In the genomic region with DNA sequence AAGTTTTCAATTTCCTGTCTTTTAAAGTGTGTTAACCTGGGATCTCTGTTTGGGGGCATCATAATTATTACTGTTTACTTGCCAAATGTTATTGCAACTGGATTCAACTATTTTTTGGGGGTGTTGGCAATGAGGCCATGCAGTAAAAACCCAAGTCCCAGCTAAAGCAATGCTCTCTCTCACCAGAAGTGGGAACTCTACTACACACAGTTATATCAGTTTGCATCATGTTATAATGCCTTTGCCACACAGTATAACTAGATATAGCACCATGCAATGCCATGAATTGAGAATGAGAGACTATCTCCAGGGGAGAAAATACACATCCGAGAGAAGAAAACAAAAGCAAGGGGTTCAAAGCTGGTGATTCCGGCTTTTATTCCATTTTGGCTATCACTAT, we compare ENCODE assay signal across 20 cellular contexts.
DNase-seq lines count a peak whose midpoint lies in the region; ATAC-seq and TF ChIP-seq lines count a peak whose summit lies in the region.
"Had no signal": no experiment of that assay in that cellular context is flagged by ENCODE, and none has a peak within 500 bp of the region (broad histone marks: within the 10 kb centered on the region; RNA-seq: fewer than 3 reads in every experiment).

No MANE protein-coding gene starts in this region.

- TF ChIP-seq CTCF in LNCaP clone FGC (IDR thresholded peaks at IDR 0.05; ENCODE audit: control insufficient read depth, extremely low read depth, insufficient read depth) (peak; percentile 31; the same call in 1 of the 2 replicates), VCaP (conservative IDR thresholded peaks at IDR 0.05) (peak; percentile 31), retinal pigment epithelial cell (conservative IDR thresholded peaks at IDR 0.05; ENCODE audit: low read depth, low read length) (peak; percentile 37)

- no peak for ATAC-seq in activated T-cell treated with anti-CD3 and anti-CD28 coated beads, Interleukin-2, amount 50 U/mL, for 4 hours
- ATAC-seq: activated CD8-positive, alpha-beta memory T cell treated with anti-CD3 and anti-CD28 coated beads, Interleukin-2, amount 10 ng/mL, durations not matched to agents 7 days and 5 days; activated naive CD8-positive, alpha-beta T cell treated with anti-CD3 and anti-CD28 coated beads, Interleukin-2, amount 50 U/mL, for 24 hours; left lung had no signal

- DNase-seq in NCI-H82 (lab: John Stamatoyannopoulos, UW) (peak; percentile 11), NCI-H82 treated with DMSO at 0.1 percent for 48 hours (lab: John Stamatoyannopoulos, UW; ENCODE audit: unreplicated experiment) (no peak), LNCaP clone FGC (ENCODE audit: low read depth) (no peak), retinal pigment epithelial cell (ENCODE audit: low read depth) (no peak)
- no peak for DNase-seq in activated T-cell treated with anti-CD3 and anti-CD28 coated beads, Interleukin-2, amount 50 U/mL, for 24 hours
- DNase-seq in activated CD4-positive, alpha-beta T cell treated with anti-CD3 and anti-CD28 coated beads, Interleukin-2, amount 50 U/mL, for 1 hour: no peak
- no peak for DNase-seq in activated T-cell treated with anti-CD3 and anti-CD28 coated beads, Interleukin-2, amount 50 U/mL, for 4 hours
- DNase-seq: activated CD8-positive, alpha-beta memory T cell treated with anti-CD3 and anti-CD28 coated beads, Interleukin-2, amount 10 ng/mL, durations not matched to agents 7 days and 5 days; activated naive CD8-positive, alpha-beta T cell treated with anti-CD3 and anti-CD28 coated beads, Interleukin-2, amount 50 U/mL, for 24 hours; CD4-positive, alpha-beta memory T cell; left lung; NCI-H1436 treated with DMSO at 0.1 percent for 48 hours; NCI-H446 treated with DMSO at 0.1 percent for 48 hours; PC-9; retina; stimulated activated naive CD4-positive, alpha-beta T cell; thyroid gland had no signal

- H3K27ac ChIP-seq in VCaP: no peak overlapping the region
- H3K27ac ChIP-seq: esophagus muscularis mucosa, left lung, neutrophil, PC-9, thyroid gland had no signal

- H3K36me3 Mint-ChIP-seq in activated T-cell treated with anti-CD3 and anti-CD28 coated beads, Interleukin-2, amount 50 U/mL, for 24 hours (ENCODE audit: low read depth): no peaks in the 10 kb centered on the region
- H3K36me3 Mint-ChIP-seq in activated T-cell treated with anti-CD3 and anti-CD28 coated beads, Interleukin-2, amount 50 U/mL, for 4 hours (ENCODE audit: insufficient read depth): no peaks in the 10 kb centered on the region
- H3K36me3 Mint-ChIP-seq: activated CD8-positive, alpha-beta memory T cell treated with anti-CD3 and anti-CD28 coated beads, Interleukin-2, amount 10 ng/mL, durations not matched to agents 7 days and 5 days; CD4-positive, alpha-beta memory T cell had no signal

- H3K9me3 Mint-ChIP-seq in activated T-cell treated with anti-CD3 and anti-CD28 coated beads, Interleukin-2, amount 50 U/mL, for 24 hours: no peaks in the 10 kb centered on the region
- no peaks in the 10 kb centered on the region for H3K9me3 Mint-ChIP-seq in activated T-cell treated with anti-CD3 and anti-CD28 coated beads, Interleukin-2, amount 50 U/mL, for 4 hours
- H3K9me3 Mint-ChIP-seq: activated naive CD8-positive, alpha-beta T cell treated with anti-CD3 and anti-CD28 coated beads, Interleukin-2, amount 50 U/mL, for 24 hours; CD4-positive, alpha-beta memory T cell had no signal

- H3K4me3 Mint-ChIP-seq in activated T-cell treated with anti-CD3 and anti-CD28 coated beads, Interleukin-2, amount 50 U/mL, for 24 hours: no peak overlapping the region
- no peak overlapping the region for H3K4me3 Mint-ChIP-seq in activated T-cell treated with anti-CD3 and anti-CD28 coated beads, Interleukin-2, amount 50 U/mL, for 4 hours
- H3K4me3 Mint-ChIP-seq: activated CD8-positive, alpha-beta memory T cell treated with anti-CD3 and anti-CD28 coated beads, Interleukin-2, amount 10 ng/mL, durations not matched to agents 7 days and 5 days; activated naive CD8-positive, alpha-beta T cell treated with anti-CD3 and anti-CD28 coated beads, Interleukin-2, amount 50 U/mL, for 24 hours; CD4-positive, alpha-beta memory T cell had no signal

- peaks cover 9% of the 10 kb centered on the region for H3K27me3 Mint-ChIP-seq in activated T-cell treated with anti-CD3 and anti-CD28 coated beads, Interleukin-2, amount 50 U/mL, for 24 hours
- peaks cover 2% of the 10 kb centered on the region for H3K27me3 Mint-ChIP-seq in activated T-cell treated with anti-CD3 and anti-CD28 coated beads, Interleukin-2, amount 50 U/mL, for 4 hours (ENCODE audit: low read depth)

- no peaks in the 10 kb centered on the region for H3K4me1 Mint-ChIP-seq in activated T-cell treated with anti-CD3 and anti-CD28 coated beads, Interleukin-2, amount 50 U/mL, for 24 hours (ENCODE audit: low read depth)
- H3K4me1 Mint-ChIP-seq in activated T-cell treated with anti-CD3 and anti-CD28 coated beads, Interleukin-2, amount 50 U/mL, for 4 hours (ENCODE audit: low read depth): no peaks in the 10 kb centered on the region
- H3K4me1 Mint-ChIP-seq: activated CD8-positive, alpha-beta memory T cell treated with anti-CD3 and anti-CD28 coated beads, Interleukin-2, amount 10 ng/mL, durations not matched to agents 7 days and 5 days; activated naive CD8-positive, alpha-beta T cell treated with anti-CD3 and anti-CD28 coated beads, Interleukin-2, amount 50 U/mL, for 24 hours; CD4-positive, alpha-beta memory T cell had no signal

- H3K4me3 ChIP-seq in LNCaP clone FGC (ENCODE audit: low read depth, low read length): no peak overlapping the region
- H3K4me3 ChIP-seq in retinal pigment epithelial cell (ENCODE audit: low read length): no peak overlapping the region
- H3K4me3 ChIP-seq: esophagus muscularis mucosa, left lung, PC-9, thyroid gland had no signal

- H3K27ac Mint-ChIP-seq in activated T-cell treated with anti-CD3 and anti-CD28 coated beads, Interleukin-2, amount 50 U/mL, for 24 hours: no peak overlapping the region
- H3K27ac Mint-ChIP-seq: activated CD8-positive, alpha-beta memory T cell treated with anti-CD3 and anti-CD28 coated beads, Interleukin-2, amount 10 ng/mL, durations not matched to agents 7 days and 5 days; activated naive CD8-positive, alpha-beta T cell treated with anti-CD3 and anti-CD28 coated beads, Interleukin-2, amount 50 U/mL, for 24 hours; CD4-positive, alpha-beta memory T cell had no signal
